ENCODE assay signal across 13 cellular contexts in the genomic region with DNA sequence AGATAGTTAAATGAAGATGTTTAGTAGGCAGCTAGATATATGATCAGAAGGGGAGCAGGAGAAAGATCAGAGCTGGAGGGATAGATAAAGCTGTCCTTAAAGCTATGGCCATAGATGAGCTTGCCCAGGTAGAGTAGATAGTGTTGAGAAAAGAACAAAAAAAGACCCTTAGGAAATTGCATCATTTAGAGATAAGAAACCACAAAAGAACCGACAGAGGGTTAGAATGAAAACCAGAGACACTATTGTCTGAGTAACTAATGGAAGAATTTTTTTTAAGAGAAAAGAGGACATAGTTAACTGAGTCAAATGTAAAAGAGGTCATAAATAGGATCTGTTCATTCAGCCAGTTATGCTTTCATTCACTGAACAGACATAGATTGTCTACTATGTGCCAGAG.
DNase-seq lines count a peak whose midpoint lies in the region; ATAC-seq and TF ChIP-seq lines count a peak whose summit lies in the region.
"Had no signal": no experiment of that assay in that cellular context is flagged by ENCODE, and none has a peak within 500 bp of the region (broad histone marks: within the 10 kb centered on the region; RNA-seq: fewer than 3 reads in every experiment).

No MANE protein-coding gene starts in this region.

- peaks cover 58 to 76% (median 65%) of the 10 kb centered on the region in 3 donors for H3K4me1 Mint-ChIP-seq in CD8-positive, alpha-beta memory T cell

- H3K9me3 ChIP-seq in CD8-positive, alpha-beta memory T cell (ENCODE audit: low read length), result no peaks in the 10 kb centered on the region
- no peaks in the 10 kb centered on the region for H3K9me3 ChIP-seq in ascending aorta
- H3K9me3 ChIP-seq: lower lobe of right lung had no signal

- H3K4me3 ChIP-seq in CD8-positive, alpha-beta memory T cell (ENCODE audit: low read length), result no peak overlapping the region
- H3K4me3 ChIP-seq in fibroblast of the aortic adventitia (ENCODE audit: low read depth, low read length), result no peak overlapping the region
- H3K4me3 ChIP-seq in ascending aorta, result no peak overlapping the region
- H3K4me3 ChIP-seq: lower lobe of right lung had no signal

- no peak for DNase-seq in CD8-positive, alpha-beta memory T cell
- DNase-seq in OCI-M1 (lab: John Stamatoyannopoulos, UW) (peak; percentile 94), fibroblast of the aortic adventitia (ENCODE audit: low read depth) (peak; percentile 61), COLO668 (lab: John Stamatoyannopoulos, UW; ENCODE audit: unreplicated experiment) (no peak), ascending aorta (ENCODE audit: low spot score in 2 of 2) (no peak)
- DNase-seq: Calu3, glutamatergic neuron, lower lobe of right lung, NCI-H1092 treated with DMSO at 0.1 percent for 48 hours, NCI-H774 had no signal

- H3K4me1 ChIP-seq in CD8-positive, alpha-beta memory T cell (ENCODE audit: insufficient read depth, low read length), result peaks cover 9% of the 10 kb centered on the region
- no peaks in the 10 kb centered on the region for H3K4me1 ChIP-seq in ascending aorta

- no peak overlapping the region for H3K27ac ChIP-seq in CD8-positive, alpha-beta memory T cell (ENCODE audit: low read depth, low read length)
- no peak overlapping the region for H3K27ac ChIP-seq in ascending aorta
- H3K27ac ChIP-seq: lower lobe of right lung had no signal

- H3K9me3 Mint-ChIP-seq in CD8-positive, alpha-beta memory T cell, result no peaks in the 10 kb centered on the region

- no peaks in the 10 kb centered on the region for H3K27me3 Mint-ChIP-seq in CD8-positive, alpha-beta memory T cell

- no peaks in the 10 kb centered on the region for H3K36me3 ChIP-seq in CD8-positive, alpha-beta memory T cell (ENCODE audit: insufficient read depth, low read length)
- H3K36me3 ChIP-seq in ascending aorta, result no peaks in the 10 kb centered on the region
- H3K36me3 ChIP-seq: lower lobe of right lung had no signal

- peaks cover 0 to 3% (median 0%) of the 10 kb centered on the region in 3 donors for H3K36me3 Mint-ChIP-seq in CD8-positive, alpha-beta memory T cell

- POLR2A ChIA-PET in CD8-positive, alpha-beta memory T cell (lab: Charles Lee), result interaction anchor here (0.7 kb wide), 1 partner anchor 101 kb away, joined by 3 read pairs; no protein-coding TSS in a partner anchor

- peak overlapping the region; percentile 36 to 95 (median 86) for H3K27ac Mint-ChIP-seq in CD8-positive, alpha-beta memory T cell

- H3K4me3 Mint-ChIP-seq in CD8-positive, alpha-beta memory T cell, result peak overlapping the region in 6 of 7 donors; percentile 1 to 71 (median 16)

- H3K27me3 ChIP-seq in CD8-positive, alpha-beta memory T cell (ENCODE audit: insufficient read depth, low read length, poor library complexity, severe bottlenecking), result no peaks in the 10 kb centered on the region
- H3K27me3 ChIP-seq in ascending aorta, result no peaks in the 10 kb centered on the region

- intact Hi-C loops in ascending aorta (cut with DNase I), result no loop called here

- CTCF ChIA-PET in CD8-positive, alpha-beta memory T cell (lab: Charles Lee), result interaction anchor here (1.3 kb wide), 1 partner anchor 261 kb away, joined by 4 read pairs; no protein-coding TSS in a partner anchor

- ATAC-seq in GM21529 (IDR thresholded peaks at IDR 0.05; ENCODE audit: unreplicated experiment) (peak; percentile 61), GM21381 (IDR thresholded peaks at IDR 0.05; ENCODE audit: unreplicated experiment) (no peak), GM19035 (IDR thresholded peaks at IDR 0.05; ENCODE audit: unreplicated experiment) (no peak)

- no peak for TF ChIP-seq CTCF in fibroblast of the aortic adventitia (IDR thresholded peaks at IDR 0.05; ENCODE audit: insufficient read depth, low read length)
- TF ChIP-seq CTCF in ascending aorta (IDR thresholded peaks at IDR 0.05), result no peak

Comparison
In these comparisons a context has a peak if more than half of its experiments do, and no peak if none do; other contexts are left out.
1. DNase-seq: peak in OCI-M1 (single experiment) and fibroblast of the aortic adventitia (single experiment); none in CD8-positive, alpha-beta memory T cell (0 of 5), COLO668 (single experiment) and ascending aorta (0 of 2).